ENCODE assay signal across 25 cellular contexts in the genomic region with DNA sequence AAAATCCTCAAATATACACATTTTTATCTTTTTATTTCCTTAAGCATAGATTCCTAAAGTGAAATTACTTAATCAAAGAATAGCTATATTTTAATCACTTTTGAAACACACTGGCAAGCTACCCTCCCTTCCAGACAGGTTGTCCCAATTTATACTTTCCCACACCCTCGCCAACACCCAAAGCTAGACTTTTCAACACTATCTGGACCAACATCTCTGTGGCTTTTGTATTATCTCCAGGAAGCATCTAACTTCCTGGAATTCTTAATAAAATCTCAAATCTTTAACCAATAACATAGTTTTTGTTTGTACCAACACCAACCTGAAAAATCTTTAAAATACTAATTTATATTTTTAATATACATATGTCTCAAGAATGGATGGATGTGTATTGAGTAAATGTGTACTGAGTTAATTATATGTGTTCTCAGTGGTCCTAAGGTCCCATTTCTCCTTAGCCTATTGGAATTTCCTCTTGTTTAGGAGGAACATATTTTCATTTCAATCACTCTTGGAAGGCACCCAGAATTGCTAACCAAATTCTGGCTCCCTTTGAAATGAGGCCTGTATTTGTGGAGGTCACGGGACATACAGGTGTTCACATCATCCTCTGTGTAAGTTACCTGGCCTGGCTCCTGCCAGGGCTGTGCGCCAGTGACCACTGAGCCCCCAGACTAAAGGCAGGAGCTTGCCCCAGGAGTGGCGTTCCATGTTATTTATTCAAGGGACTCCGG. TPM values are rescaled to one million over a fixed set of nuclear protein-coding genes. Genes with fewer than 3 reads are reported as not detected.
DNase-seq lines count a peak whose midpoint lies in the region; ATAC-seq and TF ChIP-seq lines count a peak whose summit lies in the region.
"Had no signal": no experiment of that assay in that cellular context is flagged by ENCODE, and none has a peak within 500 bp of the region (broad histone marks: within the 10 kb centered on the region; RNA-seq: fewer than 3 reads in every experiment).

No MANE protein-coding gene starts in this region.

- no peak overlapping the region for H3K23ac ChIP-seq in IMR-90 (ENCODE audit: low read depth, low read length)

- H3K27ac ChIP-seq in mammary epithelial cell (ENCODE audit: insufficient read depth, low read depth, low read length) (no peak overlapping the region), breast epithelium (peak overlapping the region in 1 of 2 donors; percentile 54), IMR-90 (ENCODE audit: insufficient read depth, low read length) (no peak overlapping the region)
- H3K27ac ChIP-seq: 22Rv1, BLaER1, GM23248 had no signal

- peaks cover 10% of the 10 kb centered on the region for H3K4me1 Mint-ChIP-seq in endothelial cell (ENCODE audit: unreplicated experiment)
- peaks cover 17% of the 10 kb centered on the region for H3K4me1 Mint-ChIP-seq in osteocyte (ENCODE audit: unreplicated experiment)
- peaks cover 19% of the 10 kb centered on the region for H3K4me1 Mint-ChIP-seq in type B pancreatic cell (ENCODE audit: unreplicated experiment)
- H3K4me1 Mint-ChIP-seq: CD4-positive, alpha-beta memory T cell had no signal

- H2BK120ac ChIP-seq in IMR-90 (ENCODE audit: low read depth, low read length), result no peak overlapping the region

- intact Hi-C loops in mammary epithelial cell (cut with micrococcal nuclease) (no loop called here), breast epithelium (cut with DNase I; ENCODE audit: low total_unique reads) (no loop called here), IMR-90 (cut with micrococcal nuclease) (no loop called here), left colon (cut with DNase I, micrococcal nuclease) (no loop called here)

- H3K4me1 ChIP-seq in mammary epithelial cell (ENCODE audit: insufficient read depth, low read length) (no peaks in the 10 kb centered on the region), breast epithelium (peaks cover 0 to 18% of the 10 kb centered on the region in 2 donors), IMR-90 (ENCODE audit: control insufficient read depth, insufficient read depth, low read length) (no peaks in the 10 kb centered on the region; the same call in 1 of the 2 replicates)
- H3K4me1 ChIP-seq: BLaER1, Caco-2 had no signal

- H4K91ac ChIP-seq in IMR-90 (ENCODE audit: insufficient read depth, low read depth, low read length), result no peak overlapping the region

- DNase-seq in mammary epithelial cell (no peak), breast epithelium (ENCODE audit: low spot score in 2 of 2) (no peak), IMR-90 (no peak), endothelial cell (ENCODE audit: low spot score) (no peak), osteocyte (ENCODE audit: extremely low spot score, unreplicated experiment) (peak; percentile 40), globus pallidus (ENCODE audit: low spot score) (no peak), left colon (no peak), type B pancreatic cell (ENCODE audit: extremely low spot score, unreplicated experiment) (no peak)
- DNase-seq: ACHN; Caco-2; CD4-positive, alpha-beta memory T cell; DMS 273 treated with DMSO at 0.1 percent for 48 hours; DMS79 treated with DMSO at 0.1 percent for 48 hours; GM23248; Karpas-422; NCI-H1694 treated with DMSO at 0.1 percent for 48 hours; NCI-H2081 treated with DMSO at 0.1 percent for 48 hours; NCI-H2171 treated with DMSO at 0.1 percent for 48 hours; NCI-H526 treated with DMSO at 0.1 percent for 48 hours; SHP77 had no signal

- H3K4me2 ChIP-seq in mammary epithelial cell (ENCODE audit: insufficient read depth, low read depth, low read length) (no peak overlapping the region), IMR-90 (ENCODE audit: low read depth, low read length) (no peak overlapping the region)
- H3K4me2 ChIP-seq: BLaER1 had no signal

- TF ChIP-seq RAD21 in IMR-90 (IDR thresholded peaks at IDR 0.05; ENCODE audit: low read length), result no peak

- H3K27ac Mint-ChIP-seq in endothelial cell (ENCODE audit: unreplicated experiment) (peak overlapping the region; percentile 68), osteocyte (ENCODE audit: unreplicated experiment) (no peak overlapping the region), type B pancreatic cell (no peak overlapping the region)
- H3K27ac Mint-ChIP-seq: CD4-positive, alpha-beta memory T cell; IgD-negative memory B cell had no signal

- no peak overlapping the region for H3K56ac ChIP-seq in IMR-90 (ENCODE audit: extremely low read depth, insufficient read depth, low read length)

- ATAC-seq in IMR-90 (ENCODE audit: low read depth), result no peak
- ATAC-seq in left colon, result no peak
- ATAC-seq: GM12878, HCT116 had no signal

- no peak overlapping the region for H3K4ac ChIP-seq in IMR-90 (ENCODE audit: low read depth, low read length)

- no peak overlapping the region for H3K9ac ChIP-seq in mammary epithelial cell (ENCODE audit: insufficient read depth, low read length)
- no peak overlapping the region for H3K9ac ChIP-seq in IMR-90 (ENCODE audit: low read depth, low read length)
- H3K9ac ChIP-seq: BLaER1, GM23248 had no signal

- dilution Hi-C loops in mammary epithelial cell (cut with HindIII; ENCODE audit: low sequenced_read_pairs) (no loop called here), IMR-90 (cut with HindIII; ENCODE audit: low sequenced_read_pairs, unreplicated experiment) (no loop called here)

- H3K9me3 ChIP-seq in mammary epithelial cell (replicated peaks; ENCODE audit: insufficient read depth, low read length) (no peaks in the 10 kb centered on the region), breast epithelium (no peaks in the 10 kb centered on the region), IMR-90 (ENCODE audit: control insufficient read depth, insufficient read depth, low read length) (no peaks in the 10 kb centered on the region)
- H3K9me3 ChIP-seq: Caco-2 had no signal

- in situ Hi-C loops in mammary epithelial cell (cut with MboI; ENCODE audit: low sequenced_read_pairs in 2 of 2), result no loop called here
- in situ Hi-C loops in IMR-90 (cut with MboI; ENCODE audit: low sequenced_read_pairs), result no loop called here

- H2AK9ac ChIP-seq in IMR-90 (replicated peaks; ENCODE audit: low read depth, low read length, poor library complexity), result peak overlapping the region; percentile 63

- H3K9me1 ChIP-seq in IMR-90 (ENCODE audit: insufficient read depth, low read length), result no peaks in the 10 kb centered on the region

- no peaks in the 10 kb centered on the region for H3K79me1 ChIP-seq in IMR-90 (ENCODE audit: low read depth in 1 of 2, low read length in 2 of 2)

- H3K4me3 Mint-ChIP-seq in endothelial cell (ENCODE audit: unreplicated experiment) (no peak overlapping the region), osteocyte (ENCODE audit: unreplicated experiment) (no peak overlapping the region), type B pancreatic cell (no peak overlapping the region)
- H3K4me3 Mint-ChIP-seq: CD4-positive, alpha-beta memory T cell; IgD-negative memory B cell had no signal

- POLR2A ChIA-PET in IMR-90 (lab: Charles Lee; ENCODE audit: unreplicated experiment), result no interaction called here

- no peaks in the 10 kb centered on the region for H3K27me3 ChIP-seq in mammary epithelial cell (ENCODE audit: insufficient read depth, low read length)
- no peaks in the 10 kb centered on the region for H3K27me3 ChIP-seq in breast epithelium
- H3K27me3 ChIP-seq in IMR-90 (ENCODE audit: control insufficient read depth, insufficient read depth, low read length), result no peaks in the 10 kb centered on the region; the same call in 1 of the 2 replicates
- H3K27me3 ChIP-seq: BLaER1 had no signal

- H2BK5ac ChIP-seq in IMR-90 (ENCODE audit: low read depth, low read length, poor library complexity, severe bottlenecking), result no peak overlapping the region

- 52% methylated on average over 5 of the region's 5 CpGs for WGBS in mammary epithelial cell (ENCODE audit: low coverage, missing lambda C conversion rate)
- 89% methylated on average over 4 of the region's 5 CpGs; no CpG with 5 or more reads in 1 of the 2 experiments for WGBS in IMR-90 (ENCODE audit: extremely low coverage in 2 of 2, insufficient read length in 1 of 2), 2 experiments

- no peak for TF ChIP-seq CTCF in mammary epithelial cell (conservative IDR thresholded peaks at IDR 0.05 in 1 of 2, IDR thresholded peaks at IDR 0.05 in 1 of 2; ENCODE audit: extremely low read depth in 1 of 2, insufficient read depth in 1 of 2, low read depth in 1 of 2, low read length in 2 of 2)
- no peak for TF ChIP-seq CTCF in breast epithelium (IDR thresholded peaks at IDR 0.05)
- no peak for TF ChIP-seq CTCF in IMR-90 (conservative IDR thresholded peaks at IDR 0.05; ENCODE audit: low read depth, low read length)
- TF ChIP-seq CTCF in endothelial cell (IDR thresholded peaks at IDR 0.05; ENCODE audit: unreplicated experiment), result no peak
- TF ChIP-seq CTCF in osteocyte (IDR thresholded peaks at IDR 0.05), result no peak
- TF ChIP-seq CTCF in type B pancreatic cell (conservative IDR thresholded peaks at IDR 0.05), result no peak

- H3K4me3 ChIP-seq in mammary epithelial cell (replicated peaks in 1 of 3; ENCODE audit: insufficient read depth in 1 of 3, low read depth in 2 of 3, low read length in 3 of 3) (no peak overlapping the region), breast epithelium (no peak overlapping the region), IMR-90 (ENCODE audit: insufficient read depth, low read depth, low read length) (no peak overlapping the region)
- H3K4me3 ChIP-seq: BLaER1, GM12878, GM23248 had no signal

- H2BK15ac ChIP-seq in IMR-90 (ENCODE audit: low read depth, low read length), result no peak overlapping the region

- no peak overlapping the region for H2BK20ac ChIP-seq in IMR-90 (ENCODE audit: low read depth, low read length)

- no peak for TF ChIP-seq POLR2A in breast epithelium (IDR thresholded peaks at IDR 0.05)
- no peak for TF ChIP-seq POLR2A in IMR-90 (IDR thresholded peaks at IDR 0.05; ENCODE audit: low read depth, low read length)

- BruUV-seq in mammary epithelial cell (replicated peaks; lab: Mats Ljungman, UMichigan) (no TSS peak), IMR-90 (replicated peaks; lab: Mats Ljungman, UMichigan) (no TSS peak)

- CTCF ChIA-PET in mammary epithelial cell (lab: Charles Lee; ENCODE audit: low non-redundant PET), result interaction anchor here (0.5 kb wide), 1 partner anchor 112 kb away, joined by 13 read pairs; no protein-coding TSS in a partner anchor
- CTCF ChIA-PET in IMR-90 (lab: Yijun Ruan, JAX), result no interaction called here

- no peak overlapping the region for H4K5ac ChIP-seq in IMR-90 (ENCODE audit: low read depth, low read length)

- H3K14ac ChIP-seq in IMR-90 (replicated peaks; ENCODE audit: low read depth, low read length), result no peak overlapping the region

- H3K9me3 Mint-ChIP-seq in endothelial cell (ENCODE audit: unreplicated experiment), result no peaks in the 10 kb centered on the region
- H3K9me3 Mint-ChIP-seq in osteocyte (ENCODE audit: unreplicated experiment), result no peaks in the 10 kb centered on the region
- H3K9me3 Mint-ChIP-seq in type B pancreatic cell, result peaks cover 4% of the 10 kb centered on the region
- H3K9me3 Mint-ChIP-seq: CD4-positive, alpha-beta memory T cell had no signal

- no peak overlapping the region for H2AK5ac ChIP-seq in IMR-90 (ENCODE audit: low read depth, low read length)

- no peak overlapping the region for H4K8ac ChIP-seq in IMR-90 (ENCODE audit: low read depth in 2 of 2, low read length in 2 of 2)

- H3K79me2 ChIP-seq in mammary epithelial cell (ENCODE audit: insufficient read depth, low read length), result no peaks in the 10 kb centered on the region

- H2AFZ ChIP-seq in mammary epithelial cell (ENCODE audit: low read depth, low read length) (peak overlapping the region; percentile 55), IMR-90 (replicated peaks; ENCODE audit: low read length, poor library complexity) (no peak overlapping the region)
- H2AFZ ChIP-seq: GM23248 had no signal

- no peaks in the 10 kb centered on the region for H3K36me3 Mint-ChIP-seq in endothelial cell (ENCODE audit: low read depth, unreplicated experiment)
- no peaks in the 10 kb centered on the region for H3K36me3 Mint-ChIP-seq in osteocyte (ENCODE audit: unreplicated experiment)
- no peaks in the 10 kb centered on the region for H3K36me3 Mint-ChIP-seq in type B pancreatic cell
- H3K36me3 Mint-ChIP-seq: CD4-positive, alpha-beta memory T cell; IgD-negative memory B cell had no signal

- H3K27me3 Mint-ChIP-seq in endothelial cell (ENCODE audit: unreplicated experiment) (no peaks in the 10 kb centered on the region), osteocyte (ENCODE audit: unreplicated experiment) (peaks cover 7% of the 10 kb centered on the region), type B pancreatic cell (no peaks in the 10 kb centered on the region)
- H3K27me3 Mint-ChIP-seq: IgD-negative memory B cell had no signal

- no peak overlapping the region for H3K18ac ChIP-seq in IMR-90 (ENCODE audit: low read depth, low read length)

- no peaks in the 10 kb centered on the region for H4K20me1 ChIP-seq in mammary epithelial cell (ENCODE audit: insufficient read depth, low read length)
- H4K20me1 ChIP-seq in IMR-90 (ENCODE audit: insufficient read depth, low read length), result no peaks in the 10 kb centered on the region
- H4K20me1 ChIP-seq: BLaER1 had no signal

- H3K36me3 ChIP-seq in mammary epithelial cell (ENCODE audit: insufficient read depth, low read length) (no peaks in the 10 kb centered on the region), breast epithelium (no peaks in the 10 kb centered on the region), IMR-90 (ENCODE audit: control insufficient read depth, insufficient read depth, low read length) (no peaks in the 10 kb centered on the region)
- H3K36me3 ChIP-seq: BLaER1 had no signal

RNA-seq across cellular contexts. Expression of a gene that starts 17.4 kb away (rescaled TPM):
- total RNA-seq in mammary epithelial cell, result 10 to 100 TPM; 12.3 to 37.3 TPM
- polyA plus RNA-seq in mammary epithelial cell, result 5.3 TPM
- polyA minus RNA-seq in mammary epithelial cell, result 9.5 TPM
- 10 to 100 TPM; 11.6 to 33.3 (median 23.3) TPM for total RNA-seq in breast epithelium
- 3.4 and 3.6 TPM in 2 replicates for total RNA-seq in IMR-90 (2012; rRNA removed)
- 1.8 and 2.2 TPM in 2 replicates for polyA plus RNA-seq in IMR-90 (2012; rRNA removed)
- 0.78 and 1.7 TPM in 2 replicates for polyA plus RNA-seq in IMR-90 (2012; cell fraction: cytosol; rRNA removed)
- polyA plus RNA-seq in IMR-90 (2012; cell fraction: nucleus; rRNA removed; ENCODE audit: low replicate concordance), result 3.5 and 3.9 TPM in 2 replicates
- 47.6 TPM for total RNA-seq in endothelial cell (ENCODE audit: unreplicated experiment)
- 0.65 and 0.89 TPM in 2 replicates for total RNA-seq in osteocyte
- total RNA-seq in left colon, result 10 to 100 TPM in 1 of 2 donors, 1 to 10 TPM in 1; 9.2 to 15.9 TPM
- total RNA-seq in type B pancreatic cell (ENCODE audit: low replicate concordance), result 4.1 and 4.8 TPM in 2 replicates
